1 cellular context compared by ENCODE assay signal in genomic region chr17:8125196-8125946, GRCh38.
A peak's percentile ranks its signal among the peaks of the same experiment; 100 is the strongest.
TF ChIP-seq lines count a peak whose summit lies in the region.

No MANE protein-coding gene starts in this region.

TF ChIP-seq in K562, 482 proteins besides CTCF, POLR2A, EP300 and RAD21 (continued from another document):
- TF ChIP-seq MYC (IDR thresholded peaks at IDR 0.05; ENCODE audit: low read depth, low read length) (peak; percentile 24; the same call in 1 of the 2 replicates), MYC (CRISPR knock-in tag; IDR thresholded peaks at IDR 0.05; ENCODE audit: borderline replicate concordance, low read depth) (no peak), ZKSCAN1 (IDR thresholded peaks at IDR 0.05; ENCODE audit: low read depth, low read length) (0 out of 2 replicates have a peak, but pooled peaks have one; percentile 17), ELF2 (CRISPR knock-in tag; IDR thresholded peaks at IDR 0.05) (0 out of 2 replicates have a peak, but pooled peaks have one; percentile 33), FOXJ2 (tag; IDR thresholded peaks at IDR 0.05) (no peak), GTF3C2 (IDR thresholded peaks at IDR 0.05; ENCODE audit: borderline replicate concordance, extremely low read depth, insufficient read length) (peak; percentile 85), MEF2D (tag; conservative IDR thresholded peaks at IDR 0.05; ENCODE audit: low read depth) (no peak), GABPA (tag; conservative IDR thresholded peaks at IDR 0.05; ENCODE audit: low read depth) (0 out of 2 replicates have a peak, but pooled peaks have one; percentile 39), TOE1 (IDR thresholded peaks at IDR 0.05; ENCODE audit: borderline replicate concordance) (no peak), TOE1 (CRISPR knock-in tag; IDR thresholded peaks at IDR 0.05; ENCODE audit: borderline replicate concordance, low read depth) (no peak), YY1 (IDR thresholded peaks at IDR 0.05; ENCODE audit: borderline replicate concordance in 1 of 3, control insufficient read depth in 1 of 3, extremely low read depth in 1 of 3, insufficient read depth in 3 of 3, insufficient read length in 1 of 3, insufficient replicate concordance in 2 of 3, low read depth in 1 of 3, low read length in 2 of 3) (peak in 1 of 3 experiments; percentile 12), HDAC1 (IDR thresholded peaks at IDR 0.05) (peak in 1 of 2 experiments; percentile 85; a peak in 1 of 4 replicates), EGR1 (conservative IDR thresholded peaks at IDR 0.05) (peak; percentile 38), L3MBTL2 (IDR thresholded peaks at IDR 0.05) (peak; percentile 49), HMGXB4 (CRISPR knock-in tag; IDR thresholded peaks at IDR 0.05) (peak; percentile 79; the same call in 1 of the 2 replicates), MXI1 (IDR thresholded peaks at IDR 0.05; ENCODE audit: low read depth, low read length) (no peak)
